1 cellular context compared by ENCODE assay signal in the genomic region with DNA sequence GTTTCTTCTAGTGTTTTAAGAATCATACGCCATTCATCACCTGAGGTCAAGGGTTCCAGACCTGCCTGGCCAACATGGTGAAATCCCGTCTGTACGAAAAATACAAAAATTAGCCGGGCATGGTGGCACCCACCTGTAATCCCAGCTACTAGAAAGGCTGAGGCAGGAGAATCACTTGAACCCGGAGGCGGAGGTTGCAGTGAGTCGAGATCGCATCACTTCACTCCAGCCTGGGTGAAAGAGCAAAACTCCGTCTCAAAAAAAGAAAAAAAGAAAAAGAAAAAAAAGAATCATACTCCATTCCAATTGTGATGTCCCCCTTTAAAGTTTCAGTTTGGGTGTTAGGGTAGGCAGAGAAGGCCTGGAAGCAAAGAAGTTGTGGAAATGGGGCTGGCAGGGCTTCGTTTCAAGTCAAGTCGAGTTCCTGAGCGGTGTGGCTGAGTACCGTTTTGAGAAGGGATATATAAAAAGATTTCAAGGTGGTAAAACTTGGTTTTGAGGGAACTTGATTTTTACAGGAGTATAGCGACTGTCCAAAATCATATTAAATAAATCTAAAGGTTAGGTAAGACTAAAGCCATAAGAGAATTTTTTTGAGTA.
TF ChIP-seq lines count a peak whose summit lies in the region.

No MANE protein-coding gene starts in this region.

TF ChIP-seq in K562, 482 proteins besides CTCF, POLR2A, EP300 and RAD21 (continued from another document):
- TF ChIP-seq CLOCK (CRISPR knock-in tag; IDR thresholded peaks at IDR 0.05; ENCODE audit: borderline replicate concordance) (no peak), HMG20B (CRISPR knock-in tag; IDR thresholded peaks at IDR 0.05) (no peak), ZNF274 (IDR thresholded peaks at IDR 0.05; ENCODE audit: borderline replicate concordance, low read depth, low read length) (no peak), TEAD1 (CRISPR knock-in tag; IDR thresholded peaks at IDR 0.05) (no peak), GABPA (tag; conservative IDR thresholded peaks at IDR 0.05; ENCODE audit: low read depth) (peak; percentile 4; the same call in 1 of the 2 replicates), MAFF (IDR thresholded peaks at IDR 0.05; ENCODE audit: low read length) (no peak), BCOR (IDR thresholded peaks at IDR 0.05) (no peak; the same call in 1 of the 2 replicates), HNRNPLL (IDR thresholded peaks at IDR 0.05; ENCODE audit: low read depth, low read length, poor library complexity, severe bottlenecking) (no peak), USF1 (CRISPR knock-in tag; IDR thresholded peaks at IDR 0.05) (no peak), PHB2 (IDR thresholded peaks at IDR 0.05; ENCODE audit: low read depth) (no peak), KDM5B (IDR thresholded peaks at IDR 0.05; ENCODE audit: insufficient replicate concordance, low read depth, low read length) (no peak), ZFPM2 (CRISPR knock-in tag; IDR thresholded peaks at IDR 0.05) (no peak), SMARCA4 (IDR thresholded peaks at IDR 0.05) (0 out of 2 replicates have a peak, but pooled peaks have one; percentile 11)
- TF ChIP-seq, protein P1, sequence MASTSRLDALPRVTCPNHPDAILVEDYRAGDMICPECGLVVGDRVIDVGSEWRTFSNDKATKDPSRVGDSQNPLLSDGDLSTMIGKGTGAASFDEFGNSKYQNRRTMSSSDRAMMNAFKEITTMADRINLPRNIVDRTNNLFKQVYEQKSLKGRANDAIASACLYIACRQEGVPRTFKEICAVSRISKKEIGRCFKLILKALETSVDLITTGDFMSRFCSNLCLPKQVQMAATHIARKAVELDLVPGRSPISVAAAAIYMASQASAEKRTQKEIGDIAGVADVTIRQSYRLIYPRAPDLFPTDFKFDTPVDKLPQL (IDR thresholded peaks at IDR 0.05; ENCODE audit: extremely low read depth, insufficient read length), result no peak
- TF ChIP-seq, protein P2, sequence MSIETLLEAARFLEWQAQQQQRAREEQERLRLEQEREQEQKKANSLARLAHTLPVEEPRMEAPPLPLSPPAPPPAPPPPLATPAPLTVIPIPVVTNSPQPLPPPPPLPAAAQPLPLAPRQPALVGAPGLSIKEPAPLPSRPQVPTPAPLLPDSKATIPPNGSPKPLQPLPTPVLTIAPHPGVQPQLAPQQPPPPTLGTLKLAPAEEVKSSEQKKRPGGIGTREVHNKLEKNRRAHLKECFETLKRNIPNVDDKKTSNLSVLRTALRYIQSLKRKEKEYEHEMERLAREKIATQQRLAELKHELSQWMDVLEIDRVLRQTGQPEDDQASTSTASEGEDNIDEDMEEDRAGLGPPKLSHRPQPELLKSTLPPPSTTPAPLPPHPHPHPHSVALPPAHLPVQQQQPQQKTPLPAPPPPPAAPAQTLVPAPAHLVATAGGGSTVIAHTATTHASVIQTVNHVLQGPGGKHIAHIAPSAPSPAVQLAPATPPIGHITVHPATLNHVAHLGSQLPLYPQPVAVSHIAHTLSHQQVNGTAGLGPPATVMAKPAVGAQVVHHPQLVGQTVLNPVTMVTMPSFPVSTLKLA (conservative IDR thresholded peaks at IDR 0.05), result no peak
- TF ChIP-seq, protein P3, sequence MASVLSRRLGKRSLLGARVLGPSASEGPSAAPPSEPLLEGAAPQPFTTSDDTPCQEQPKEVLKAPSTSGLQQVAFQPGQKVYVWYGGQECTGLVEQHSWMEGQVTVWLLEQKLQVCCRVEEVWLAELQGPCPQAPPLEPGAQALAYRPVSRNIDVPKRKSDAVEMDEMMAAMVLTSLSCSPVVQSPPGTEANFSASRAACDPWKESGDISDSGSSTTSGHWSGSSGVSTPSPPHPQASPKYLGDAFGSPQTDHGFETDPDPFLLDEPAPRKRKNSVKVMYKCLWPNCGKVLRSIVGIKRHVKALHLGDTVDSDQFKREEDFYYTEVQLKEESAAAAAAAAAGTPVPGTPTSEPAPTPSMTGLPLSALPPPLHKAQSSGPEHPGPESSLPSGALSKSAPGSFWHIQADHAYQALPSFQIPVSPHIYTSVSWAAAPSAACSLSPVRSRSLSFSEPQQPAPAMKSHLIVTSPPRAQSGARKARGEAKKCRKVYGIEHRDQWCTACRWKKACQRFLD (CRISPR knock-in tag; IDR thresholded peaks at IDR 0.05), result no peak
